Comparison of ENCODE assay signal across 20 cellular contexts in the genomic region with DNA sequence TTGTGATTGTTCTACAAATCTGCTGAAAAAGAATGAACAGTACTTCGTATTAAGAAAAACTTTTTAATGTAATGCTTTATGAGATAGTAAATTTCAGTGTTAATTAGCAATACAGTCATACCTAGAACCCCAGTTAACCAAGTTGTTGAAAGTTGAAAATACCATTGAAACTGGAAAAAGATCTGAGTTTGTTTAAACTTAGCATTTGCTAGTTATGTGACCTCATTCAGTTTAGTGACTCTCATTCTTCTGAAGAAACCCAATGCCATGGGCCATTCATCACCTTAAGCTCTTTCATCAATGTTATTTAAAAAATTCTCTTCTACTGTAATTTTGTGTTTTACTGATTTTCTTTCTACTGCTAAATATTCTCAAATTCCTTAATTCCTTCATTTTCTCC.
"Had no signal": no experiment of that assay in that cellular context is flagged by ENCODE, and none has a peak within 500 bp of the region (broad histone marks: within the 10 kb centered on the region; RNA-seq: fewer than 3 reads in every experiment).

No MANE protein-coding gene starts in this region.

- H3K27ac Mint-ChIP-seq: activated CD8-positive, alpha-beta memory T cell treated with anti-CD3 and anti-CD28 coated beads, Interleukin-2, amount 10 ng/mL, durations not matched to agents 7 days and 5 days; activated naive CD4-positive, alpha-beta T cell treated with anti-CD3 and anti-CD28 coated beads, Interleukin-2, amount 50 U/mL, for 24 hours; brain had no signal

- FAIRE-seq: astrocyte had no signal

- H3K4me3 Mint-ChIP-seq: activated CD8-positive, alpha-beta memory T cell treated with anti-CD3 and anti-CD28 coated beads, Interleukin-2, amount 10 ng/mL, durations not matched to agents 7 days and 5 days; activated naive CD4-positive, alpha-beta T cell treated with anti-CD3 and anti-CD28 coated beads, Interleukin-2, amount 50 U/mL, for 24 hours; brain; central memory CD8-positive, alpha-beta T cell had no signal

- H3K9me3 Mint-ChIP-seq: activated naive CD4-positive, alpha-beta T cell treated with anti-CD3 and anti-CD28 coated beads, Interleukin-2, amount 50 U/mL, for 24 hours; brain; central memory CD8-positive, alpha-beta T cell had no signal

- H3K4me1 Mint-ChIP-seq: activated CD8-positive, alpha-beta memory T cell treated with anti-CD3 and anti-CD28 coated beads, Interleukin-2, amount 10 ng/mL, durations not matched to agents 7 days and 5 days; brain had no signal

- H3K27me3 Mint-ChIP-seq: activated CD8-positive, alpha-beta memory T cell treated with anti-CD3 and anti-CD28 coated beads, Interleukin-2, amount 10 ng/mL, durations not matched to agents 7 days and 5 days; activated naive CD4-positive, alpha-beta T cell treated with anti-CD3 and anti-CD28 coated beads, Interleukin-2, amount 50 U/mL, for 24 hours; brain; central memory CD8-positive, alpha-beta T cell had no signal

- DNase-seq: activated CD4-positive, alpha-beta T cell treated with anti-CD3 and anti-CD28 coated beads, Interleukin-2, amount 50 U/mL, for 1 hour; activated CD8-positive, alpha-beta memory T cell treated with anti-CD3 and anti-CD28 coated beads, Interleukin-2, amount 10 ng/mL, durations not matched to agents 7 days and 5 days; activated effector memory CD4-positive, alpha-beta T cell treated with Interleukin-2 at 50 U/mL for 16 hours; activated naive CD4-positive, alpha-beta T cell; amygdala; MM.1S; NCI-H1105; NCI-H1436; NCI-H1694 treated with DMSO at 0.1 percent for 48 hours; NCI-H2029 treated with DMSO at 0.1 percent for 48 hours; NCI-H510A treated with DMSO at 0.1 percent for 48 hours; Peyer's patch; Right ventricle myocardium superior; SJCRH30; SK-N-SH; T-helper 1 cell had no signal

- ATAC-seq: activated CD8-positive, alpha-beta memory T cell treated with anti-CD3 and anti-CD28 coated beads, Interleukin-2, amount 10 ng/mL, durations not matched to agents 7 days and 5 days had no signal
